In genomic region chr14:64610049-64610746, GRCh38 we compare ENCODE assay signal across 23 cellular contexts.
DNase-seq lines count a peak whose midpoint lies in the region; ATAC-seq and TF ChIP-seq lines count a peak whose summit lies in the region.
"Had no signal": no experiment of that assay in that cellular context is flagged by ENCODE, and none has a peak within 500 bp of the region (broad histone marks: within the 10 kb centered on the region; RNA-seq: fewer than 3 reads in every experiment).

No MANE protein-coding gene starts in this region.

- TF ChIP-seq POLR2A in GM18505 (IDR thresholded peaks at IDR 0.05; ENCODE audit: borderline replicate concordance, extremely low read depth, insufficient read depth, insufficient read length): no peak

- H3K27me3 ChIP-seq in mesenchymal stem cell (ENCODE audit: control insufficient read depth in 1 of 2, insufficient read depth in 1 of 2, low read length in 2 of 2): peaks cover 0 to 14% of the 10 kb centered on the region in 2 experiments
- H3K27me3 ChIP-seq: brain microvascular endothelial cell, foreskin keratinocyte, vagina had no signal

- no peak overlapping the region for H3K27ac ChIP-seq in mesenchymal stem cell (ENCODE audit: low read length, poor library complexity, severe bottlenecking)
- H3K27ac ChIP-seq: brain microvascular endothelial cell, foreskin keratinocyte, WERI-Rb-1 had no signal

- peak overlapping the region; percentile 25 for H4K91ac ChIP-seq in mesenchymal stem cell (ENCODE audit: low read length)

- DNase-seq in DMS79 treated with DMSO at 0.1 percent for 48 hours (lab: John Stamatoyannopoulos, UW) (peak; percentile 98), NCI-H1417 treated with DMSO at 0.1 percent for 48 hours (lab: John Stamatoyannopoulos, UW) (peak; percentile 40), NCI-H345 treated with DMSO at 0.1 percent for 48 hours (lab: John Stamatoyannopoulos, UW; ENCODE audit: unreplicated experiment) (peak; percentile 7), mesenchymal stem cell (no peak), mesenteric fat pad (ENCODE audit: low spot score) (no peak), NK-92 (lab: John Stamatoyannopoulos, UW; ENCODE audit: unreplicated experiment) (no peak), A172 (ENCODE audit: low spot score) (no peak)
- DNase-seq: activated CD8-positive, alpha-beta memory T cell treated with anti-CD3 and anti-CD28 coated beads, Interleukin-2, amount 50 U/mL, for 48 hours; activated effector memory CD4-positive, alpha-beta T cell treated with Interleukin-2 at 50 U/mL for 16 hours; activated naive CD8-positive, alpha-beta T cell treated with anti-CD3 and anti-CD28 coated beads, Interleukin-2, amount 50 U/mL, for 24 hours; brain microvascular endothelial cell; effector CD4-positive, alpha-beta T cell; erythroblast; foreskin keratinocyte; immature natural killer cell; left ventricle myocardium inferior; NCI-H226; RPMI8226; substantia nigra; WERI-Rb-1 had no signal

- no peak overlapping the region for H2BK15ac ChIP-seq in mesenchymal stem cell (ENCODE audit: low read depth, poor library complexity, severe bottlenecking)

- H2BK120ac ChIP-seq in mesenchymal stem cell (ENCODE audit: low read depth, low read length): no peak overlapping the region

- H3K18ac ChIP-seq in mesenchymal stem cell (ENCODE audit: low read depth in 1 of 2, low read length in 2 of 2): peak overlapping the region; percentile 45 to 90

- H3K9ac ChIP-seq in mesenchymal stem cell (ENCODE audit: low read length): no peak overlapping the region

- H3K23ac ChIP-seq in mesenchymal stem cell (ENCODE audit: low read length in 2 of 2): no peak overlapping the region

- peak overlapping the region; percentile 19 for H4K8ac ChIP-seq in mesenchymal stem cell (ENCODE audit: low read length)

- H3K4me3 ChIP-seq in mesenchymal stem cell (ENCODE audit: insufficient read depth in 1 of 2, low read depth in 1 of 2, low read length in 2 of 2): no peak overlapping the region
- H3K4me3 ChIP-seq: left ventricle myocardium inferior, vagina had no signal

- H3K9me3 ChIP-seq in mesenchymal stem cell (ENCODE audit: control insufficient read depth, low read length): no peaks in the 10 kb centered on the region
- H3K9me3 ChIP-seq: left ventricle myocardium inferior, vagina had no signal

- peak overlapping the region; percentile 77 to 79 for H3K4ac ChIP-seq in mesenchymal stem cell (ENCODE audit: low read depth in 1 of 2, low read length in 2 of 2)

- H3K4me2 ChIP-seq in mesenchymal stem cell (ENCODE audit: low read length, poor library complexity, severe bottlenecking): no peak overlapping the region

- no peaks in the 10 kb centered on the region for H3K79me1 ChIP-seq in mesenchymal stem cell (replicated peaks; ENCODE audit: low read length, poor library complexity, severe bottlenecking)

- no peaks in the 10 kb centered on the region for H3K36me3 ChIP-seq in mesenchymal stem cell (ENCODE audit: control insufficient read depth in 1 of 2, insufficient read depth in 2 of 2, low read depth in 1 of 2, low read length in 2 of 2)
- H3K36me3 ChIP-seq: brain microvascular endothelial cell, left ventricle myocardium inferior, vagina, WERI-Rb-1 had no signal

- H2BK5ac ChIP-seq in mesenchymal stem cell (ENCODE audit: low read depth, low read length, poor library complexity, severe bottlenecking): no peak overlapping the region

- no peak overlapping the region for H2AFZ ChIP-seq in mesenchymal stem cell (ENCODE audit: low read depth, low read length)

- H3K4me1 ChIP-seq in mesenchymal stem cell (ENCODE audit: control insufficient read depth, insufficient read depth, low read depth, low read length): peaks cover 3% of the 10 kb centered on the region

- H3K14ac ChIP-seq in mesenchymal stem cell (ENCODE audit: low read length in 2 of 2): peak overlapping the region in 1 of 2 experiments; percentile 48

- no peak for ATAC-seq in GM18505 (IDR thresholded peaks at IDR 0.05; ENCODE audit: unreplicated experiment)
- ATAC-seq: activated naive CD8-positive, alpha-beta T cell treated with anti-CD3 and anti-CD28 coated beads, Interleukin-2, amount 50 U/mL, for 24 hours; foreskin keratinocyte; SK-N-SH treated with all-trans-retinoic acid at 6 μM for 48 hours had no signal

- 91% methylated on average over 4 of the region's 5 CpGs for WGBS in mesenchymal stem cell

- H2BK12ac ChIP-seq in mesenchymal stem cell (ENCODE audit: low read length in 2 of 2): peak overlapping the region; percentile 96 to 98

- H2AK5ac ChIP-seq in mesenchymal stem cell (ENCODE audit: low read length, severe bottlenecking): no peak overlapping the region

Comparison
In these comparisons a context has a peak if more than half of its experiments do, and no peak if none do; other contexts are left out.
1. DNase-seq: peak in DMS79 treated with DMSO at 0.1 percent for 48 hours (single experiment), NCI-H1417 treated with DMSO at 0.1 percent for 48 hours (single experiment) and NCI-H345 treated with DMSO at 0.1 percent for 48 hours (single experiment); none in mesenchymal stem cell (single experiment), mesenteric fat pad (single experiment), NK-92 (single experiment) and A172 (single experiment).